2 cellular contexts compared by ENCODE assay signal in the genomic region with DNA sequence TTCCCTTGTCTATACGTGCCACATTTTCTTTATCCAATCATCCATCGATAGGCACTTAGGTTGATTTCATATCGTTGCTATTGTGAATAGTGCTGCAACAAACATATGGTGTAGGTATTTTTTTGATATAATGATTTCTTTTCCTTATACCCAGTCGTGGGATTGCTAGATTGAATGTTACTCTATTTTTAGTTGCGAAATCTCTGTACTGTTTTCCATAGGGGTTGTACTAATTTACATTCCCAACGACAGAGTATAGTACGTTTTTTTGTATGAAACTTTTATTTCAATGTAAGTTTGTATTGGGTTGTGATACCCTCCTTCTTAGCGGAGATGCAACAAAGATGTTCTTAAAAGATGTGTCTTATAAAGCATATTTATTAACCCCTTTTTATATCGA.
TF ChIP-seq lines count a peak whose summit lies in the region.

No MANE protein-coding gene starts in this region.

TF ChIP-seq in A549, 52 proteins besides CTCF, POLR2A, EP300 and RAD21:
- no peak for TF ChIP-seq CHD4 (IDR thresholded peaks at IDR 0.05; ENCODE audit: borderline replicate concordance)
- TF ChIP-seq CEBPB (IDR thresholded peaks at IDR 0.05) = peak; percentile 23 to 61; a peak in 3 of 4 replicates

TF ChIP-seq in IMR-90, 13 proteins besides CTCF, POLR2A, EP300 and RAD21:
- TF ChIP-seq FOS (IDR thresholded peaks at IDR 0.05; ENCODE audit: low read depth, low read length) (no peak), BHLHE40 (IDR thresholded peaks at IDR 0.05; ENCODE audit: low read depth, low read length) (no peak), CEBPB (IDR thresholded peaks at IDR 0.05; ENCODE audit: low read depth, low read length) (peak; percentile 41; the same call in 1 of the 2 replicates)
